In the genomic region with DNA sequence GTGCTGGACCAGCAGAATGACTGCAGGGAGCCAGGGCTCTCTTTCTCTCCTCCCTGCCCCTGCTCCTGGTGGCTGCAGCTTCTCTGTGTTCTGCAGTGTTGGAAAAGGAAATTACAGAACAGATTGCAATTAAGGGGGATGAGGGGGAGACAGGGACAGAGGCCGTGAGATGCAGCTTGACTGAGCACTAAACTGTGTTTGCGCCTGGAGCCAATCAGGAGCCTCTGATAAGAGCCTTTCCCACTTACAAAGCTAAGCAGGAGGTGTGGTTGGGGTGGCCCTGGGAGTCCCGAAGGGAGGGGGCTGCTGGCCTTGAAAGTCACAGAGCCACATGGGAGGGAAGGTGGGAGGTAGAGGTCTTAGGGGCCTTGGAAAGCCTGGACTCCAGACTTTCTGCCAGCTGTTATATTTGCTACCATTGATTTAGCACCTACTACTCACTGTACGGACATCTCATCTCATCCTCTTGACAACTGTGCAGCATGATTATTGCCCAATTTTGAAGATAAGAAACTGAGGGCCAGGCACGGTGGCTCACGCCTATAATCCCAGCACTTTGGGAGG, we compare ENCODE assay signal across 15 cellular contexts. TPM values are rescaled to one million over a fixed set of nuclear protein-coding genes. Genes with fewer than 3 reads are reported as not detected.
DNase-seq lines count a peak whose midpoint lies in the region; ATAC-seq and TF ChIP-seq lines count a peak whose summit lies in the region.
"Had no signal": no experiment of that assay in that cellular context is flagged by ENCODE, and none has a peak within 500 bp of the region (broad histone marks: within the 10 kb centered on the region; RNA-seq: fewer than 3 reads in every experiment).

No MANE protein-coding gene starts in this region.

- WGBS in SK-N-SH (ENCODE audit: low lambda C conversion rate): 76% methylated on average over 5 of the region's 6 CpGs
- 28% methylated on average over 6 of the region's 6 CpGs for WGBS in smooth muscle cell (ENCODE audit: low lambda C conversion rate)
- WGBS in testis, 2 donors: 55 to 78% methylated on average over 6 of the region's 6 CpGs

- H3K4me1 ChIP-seq in SK-N-SH (ENCODE audit: control insufficient read depth in 1 of 2, insufficient read depth in 2 of 2, low read depth in 1 of 2, low read length in 1 of 2) (peaks cover 26 to 55% of the 10 kb centered on the region in 2 experiments; a peak in 3 of 4 replicates), smooth muscle cell (ENCODE audit: low read depth) (peaks cover 46% of the 10 kb centered on the region), Caco-2 (peaks cover 6% of the 10 kb centered on the region; the same call in 1 of the 2 replicates), testis (peaks cover 41% of the 10 kb centered on the region)

- TF ChIP-seq EP300 in SK-N-SH (IDR thresholded peaks at IDR 0.05; ENCODE audit: borderline replicate concordance in 1 of 2, low read depth in 1 of 2, low read length in 1 of 2): peak in 1 of 2 experiments; percentile 46; a peak in 1 of 4 replicates

- H3K4me2 ChIP-seq in SK-N-SH (no peak overlapping the region), smooth muscle cell (peak overlapping the region; percentile 50)

- TF ChIP-seq CTCF in SK-N-SH (IDR thresholded peaks at IDR 0.05) (no peak), smooth muscle cell (IDR thresholded peaks at IDR 0.05; ENCODE audit: borderline replicate concordance, insufficient read depth, poor library complexity, severe bottlenecking) (no peak), Caco-2 (IDR thresholded peaks at IDR 0.05; ENCODE audit: insufficient read depth in 1 of 2, low read depth in 1 of 2, low read length in 1 of 2, severe bottlenecking in 1 of 2, unreplicated experiment in 1 of 2) (no peak), testis (IDR thresholded peaks at IDR 0.05) (no peak)

- H3F3A ChIP-seq in SK-N-SH (replicated peaks; ENCODE audit: insufficient read depth) (no peaks in the 10 kb centered on the region), smooth muscle cell (ENCODE audit: low read depth) (peaks cover 22% of the 10 kb centered on the region)

- no peak overlapping the region for H3K4me3 ChIP-seq in SK-N-SH (ENCODE audit: low read depth in 2 of 2, low read length in 1 of 2)
- H3K4me3 ChIP-seq in smooth muscle cell: no peak overlapping the region
- H3K4me3 ChIP-seq in Caco-2 (ENCODE audit: low read depth, low read length): no peak overlapping the region
- no peak overlapping the region for H3K4me3 ChIP-seq in testis
- H3K4me3 ChIP-seq: esophagus squamous epithelium, heart right ventricle had no signal

- POLR2A ChIA-PET in SK-N-SH (lab: Yijun Ruan, JAX) (interaction anchor here (1.0 to 3.6 kb wide), 4 partner anchors 20 to 43 kb away, joined by 3 to 25 read pairs (median 7); partner anchors contain the start of genes ARL3 and SFXN2), Caco-2 (lab: Charles Lee) (no interaction called here)

- TF ChIP-seq POLR2A in erythroblast (IDR thresholded peaks at IDR 0.05; ENCODE audit: low read length): no peak
- TF ChIP-seq POLR2A in testis (IDR thresholded peaks at IDR 0.05): no peak

- TF ChIP-seq RAD21 in SK-N-SH (IDR thresholded peaks at IDR 0.05; ENCODE audit: low read length): no peak

- no peaks in the 10 kb centered on the region for H3K79me2 ChIP-seq in SK-N-SH (ENCODE audit: insufficient read depth)
- no peaks in the 10 kb centered on the region for H3K79me2 ChIP-seq in smooth muscle cell (ENCODE audit: low read depth)

- no peaks in the 10 kb centered on the region for H3K9me3 Mint-ChIP-seq in Caco-2 (ENCODE audit: unreplicated experiment)
- H3K9me3 Mint-ChIP-seq: activated CD4-positive, alpha-beta memory T cell treated with anti-CD3 and anti-CD28 coated beads for 36 hours; CD8-positive, alpha-beta T cell had no signal

- H2AFZ ChIP-seq in SK-N-SH (ENCODE audit: low read depth): no peak overlapping the region
- no peak overlapping the region for H2AFZ ChIP-seq in smooth muscle cell (ENCODE audit: low read depth)

- DNase-seq in SK-N-SH: peak; percentile 39
- peak; percentile 52 for DNase-seq in NCI-H2227 treated with DMSO at 0.1 percent for 48 hours (lab: John Stamatoyannopoulos, UW)
- DNase-seq in erythroblast (lab: John Stamatoyannopoulos, UW): peak; percentile 65 to 66
- no peak for DNase-seq in smooth muscle cell (lab: John Stamatoyannopoulos, UW; ENCODE audit: unreplicated experiment)
- no peak for DNase-seq in Caco-2
- DNase-seq in testis: no peak
- DNase-seq in dermis blood vessel endothelial cell: no peak
- DNase-seq: activated CD4-positive, alpha-beta memory T cell treated with anti-CD3 and anti-CD28 coated beads for 36 hours; anterior cingulate cortex; CD8-positive, alpha-beta T cell; esophagus squamous epithelium; heart right ventricle; NCI-H2081 treated with DMSO at 0.1 percent for 48 hours; stimulated activated CD4-positive, alpha-beta T cell treated with anti-CD3 and anti-CD28 coated beads, Interleukin-15, amount 100 ng/mL, for 24 hours had no signal

- H3K36me3 ChIP-seq in SK-N-SH (replicated peaks in 1 of 2; ENCODE audit: control insufficient read depth in 1 of 2, insufficient read depth in 2 of 2, low read length in 1 of 2): no peaks in the 10 kb centered on the region
- no peaks in the 10 kb centered on the region for H3K36me3 ChIP-seq in smooth muscle cell (ENCODE audit: low read depth)
- H3K36me3 ChIP-seq in Caco-2 (ENCODE audit: control insufficient read depth, insufficient read depth, low read length): no peaks in the 10 kb centered on the region
- H3K36me3 ChIP-seq in testis (ENCODE audit: low read depth, missing control alignments): no peaks in the 10 kb centered on the region
- H3K36me3 ChIP-seq: esophagus squamous epithelium, heart right ventricle had no signal

- no peak overlapping the region for H3K27ac Mint-ChIP-seq in Caco-2 (ENCODE audit: unreplicated experiment)
- H3K27ac Mint-ChIP-seq: activated CD4-positive, alpha-beta memory T cell treated with anti-CD3 and anti-CD28 coated beads for 36 hours; CD8-positive, alpha-beta T cell had no signal

- H3K9ac ChIP-seq in SK-N-SH: no peak overlapping the region
- H3K9ac ChIP-seq in smooth muscle cell (ENCODE audit: low read depth): no peak overlapping the region

- H3K4me1 Mint-ChIP-seq in Caco-2 (ENCODE audit: low read depth, unreplicated experiment): no peaks in the 10 kb centered on the region

- no peak for ATAC-seq in SK-N-SH treated with all-trans-retinoic acid at 6 μM for 48 hours
- ATAC-seq: CD8-positive, alpha-beta T cell; heart right ventricle had no signal

- H3K9me3 ChIP-seq in SK-N-SH: no peaks in the 10 kb centered on the region
- H3K9me3 ChIP-seq in smooth muscle cell (replicated peaks; ENCODE audit: low read depth): no peaks in the 10 kb centered on the region
- H3K9me3 ChIP-seq in Caco-2: no peaks in the 10 kb centered on the region
- no peaks in the 10 kb centered on the region for H3K9me3 ChIP-seq in testis
- H3K9me3 ChIP-seq: esophagus squamous epithelium, heart right ventricle had no signal

- H3K27ac ChIP-seq in SK-N-SH (ENCODE audit: low read depth in 2 of 2, low read length in 1 of 2) (peak overlapping the region in 1 of 2 experiments; percentile 77; a peak in 2 of 4 replicates), smooth muscle cell (ENCODE audit: low read depth) (peak overlapping the region; percentile 79), testis (no peak overlapping the region)

- no TSS peak for BruUV-seq in Caco-2 (replicated peaks; lab: Mats Ljungman, UMichigan)

- intact Hi-C loops in Caco-2 (cut with micrococcal nuclease; ENCODE audit: unreplicated experiment) (no loop called here), testis (cut with DNase I; ENCODE audit: low total_unique reads) (no loop called here)

- H3K27me3 Mint-ChIP-seq in Caco-2 (ENCODE audit: insufficient read depth, unreplicated experiment): no peaks in the 10 kb centered on the region
- H3K27me3 Mint-ChIP-seq: activated CD4-positive, alpha-beta memory T cell treated with anti-CD3 and anti-CD28 coated beads for 36 hours had no signal

- no peak overlapping the region for H3K4me3 Mint-ChIP-seq in Caco-2 (ENCODE audit: unreplicated experiment)
- H3K4me3 Mint-ChIP-seq: activated CD4-positive, alpha-beta memory T cell treated with anti-CD3 and anti-CD28 coated beads for 36 hours; CD8-positive, alpha-beta T cell had no signal

- no peaks in the 10 kb centered on the region for H3K9me2 ChIP-seq in SK-N-SH

- H4K20me1 ChIP-seq in SK-N-SH (ENCODE audit: insufficient read depth): no peaks in the 10 kb centered on the region
- H4K20me1 ChIP-seq in smooth muscle cell (ENCODE audit: low read depth): no peaks in the 10 kb centered on the region

- H3K36me3 Mint-ChIP-seq in Caco-2 (ENCODE audit: insufficient read depth, unreplicated experiment): no peaks in the 10 kb centered on the region
- H3K36me3 Mint-ChIP-seq: activated CD4-positive, alpha-beta memory T cell treated with anti-CD3 and anti-CD28 coated beads for 36 hours; CD8-positive, alpha-beta T cell had no signal

- H3K27me3 ChIP-seq in SK-N-SH (ENCODE audit: insufficient read depth) (no peaks in the 10 kb centered on the region), smooth muscle cell (ENCODE audit: low read depth) (no peaks in the 10 kb centered on the region), Caco-2 (replicated peaks; ENCODE audit: control insufficient read depth, insufficient read depth, low read length) (no peaks in the 10 kb centered on the region), testis (no peaks in the 10 kb centered on the region)
- H3K27me3 ChIP-seq: esophagus squamous epithelium, heart right ventricle had no signal

- CTCF ChIA-PET in SK-N-SH (lab: Yijun Ruan, JAX): interaction anchor here (0.8 to 12.9 kb wide), 17 partner anchors 7 to 230 kb away, joined by 3 to 123 read pairs (median 5); partner anchors contain the start of genes ACTR1A, ARL3, SFXN2 and SUFU
- CTCF ChIA-PET in Caco-2 (lab: Charles Lee): interaction anchor here (1.1 kb wide), 1 partner anchor 11 kb away, joined by 3 read pairs; no protein-coding TSS in a partner anchor

RNA-seq across cellular contexts. Expression of gene TRIM8, which starts 26.7 kb away (rescaled TPM):
- polyA plus RNA-seq in SK-N-SH (2012; rRNA removed): 67.0 and 108 TPM in 2 replicates
- 70.8 and 98.8 TPM in 2 replicates for polyA plus RNA-seq in SK-N-SH (2012; cell fraction: cytosol; rRNA removed)
- polyA plus RNA-seq in SK-N-SH (2012; cell fraction: nucleus; rRNA removed): 83.2 and 87.9 TPM in 2 replicates
- 64.1 and 78.8 TPM in 2 replicates for total RNA-seq in smooth muscle cell
- 77.8 and 78.0 TPM in 2 replicates for polyA plus RNA-seq in smooth muscle cell
- total RNA-seq in Caco-2 (2022): 40.9 and 44.4 TPM in 2 replicates
- 100 to 1,000 TPM; 114 to 170 TPM for total RNA-seq in testis
- 69.8 TPM for polyA plus RNA-seq in testis (ENCODE audit: insufficient read depth, low read depth, low replicate concordance)
- 65.7 and 124 TPM in 2 replicates for total RNA-seq in dermis blood vessel endothelial cell

RNA-seq across cellular contexts. Expression of gene ARL3, which starts 43.2 kb away (rescaled TPM):
- polyA plus RNA-seq in SK-N-SH (2012; rRNA removed): 11.2 and 12.5 TPM in 2 replicates
- polyA plus RNA-seq in SK-N-SH (2012; cell fraction: cytosol; rRNA removed): 15.5 and 18.3 TPM in 2 replicates
- 4.7 and 5.6 TPM in 2 replicates for polyA plus RNA-seq in SK-N-SH (2012; cell fraction: nucleus; rRNA removed)
- 12.7 and 14.1 TPM in 2 replicates for total RNA-seq in smooth muscle cell
- polyA plus RNA-seq in smooth muscle cell: 30.2 and 31.0 TPM in 2 replicates
- 7.8 and 8.0 TPM in 2 replicates for total RNA-seq in Caco-2 (2022)
- total RNA-seq in testis: 10 to 100 TPM; 10.8 to 10.9 TPM
- 25.2 TPM for polyA plus RNA-seq in testis (ENCODE audit: insufficient read depth, low read depth, low replicate concordance)
- total RNA-seq in dermis blood vessel endothelial cell: 3.6 and 4.6 TPM in 2 replicates

RNA-seq across cellular contexts. Expression of gene SFXN2, which starts 43.5 kb away (rescaled TPM):
- 10.2 and 10.6 TPM in 2 replicates for polyA plus RNA-seq in SK-N-SH (2012; rRNA removed)
- 4.6 and 7.4 TPM in 2 replicates for polyA plus RNA-seq in SK-N-SH (2012; cell fraction: cytosol; rRNA removed)
- 26.6 and 27.1 TPM in 2 replicates for polyA plus RNA-seq in SK-N-SH (2012; cell fraction: nucleus; rRNA removed)
- total RNA-seq in smooth muscle cell: 2.6 and 2.9 TPM in 2 replicates
- 1.7 and 2.0 TPM in 2 replicates for polyA plus RNA-seq in smooth muscle cell
- 34.8 and 40.0 TPM in 2 replicates for total RNA-seq in Caco-2 (2022)
- 1 to 10 TPM; 5.6 to 9.8 TPM for total RNA-seq in testis
- 4.4 TPM for polyA plus RNA-seq in testis (ENCODE audit: insufficient read depth, low read depth, low replicate concordance)
- 7.1 and 13.7 TPM in 2 replicates for total RNA-seq in dermis blood vessel endothelial cell

Comparison
In these comparisons a context has a peak if more than half of its experiments do, and no peak if none do; other contexts are left out.
1. DNase-seq: peak in SK-N-SH (single experiment), NCI-H2227 treated with DMSO at 0.1 percent for 48 hours (single experiment) and erythroblast (2 of 2); none in smooth muscle cell (single experiment), Caco-2 (0 of 2), testis (single experiment) and dermis blood vessel endothelial cell (single experiment).